ENCODE assay signal across 27 cellular contexts in genomic region chr9:35027361-35027760, GRCh38. TPM values are rescaled to one million over a fixed set of nuclear protein-coding genes. Genes with fewer than 3 reads are reported as not detected.
A peak's percentile ranks its signal among the peaks of the same experiment; 100 is the strongest.
DNase-seq lines count a peak whose midpoint lies in the region; ATAC-seq, FAIRE-seq and TF ChIP-seq lines count a peak whose summit lies in the region.
"Had no signal": no experiment of that assay in that cellular context is flagged by ENCODE, and none has a peak within 500 bp of the region (broad histone marks: within the 10 kb centered on the region; RNA-seq: fewer than 3 reads in every experiment).

No MANE protein-coding gene starts in this region.

- no peaks in the 10 kb centered on the region for H4K20me1 ChIP-seq in neural progenitor cell (ENCODE audit: low read depth)
- H4K20me1 ChIP-seq in HepG2 (ENCODE audit: insufficient read depth, low read length) = no peaks in the 10 kb centered on the region
- H4K20me1 ChIP-seq: BLaER1 treated with 17β-estradiol and CSF1 and Interleukin-3, amounts not matched to agents 10 nM and 100 nM had no signal

- no peak for TF ChIP-seq CTCF in CD8-positive, alpha-beta T cell (IDR thresholded peaks at IDR 0.05)
- TF ChIP-seq CTCF in adrenal gland (IDR thresholded peaks at IDR 0.05) (no peak), neural progenitor cell (IDR thresholded peaks at IDR 0.05) (no peak), HepG2 (CRISPR knock-in tag; IDR thresholded peaks at IDR 0.05) (no peak), gastroesophageal sphincter (IDR thresholded peaks at IDR 0.05) (no peak)

- TF ChIP-seq RAD21 in HepG2 (CRISPR knock-in tag; IDR thresholded peaks at IDR 0.05) = no peak

- BruUV-seq in HepG2 (replicated peaks; lab: Mats Ljungman, UMichigan) = no TSS peak

- no peaks in the 10 kb centered on the region for H3K4me1 ChIP-seq in CD8-positive, alpha-beta T cell (ENCODE audit: insufficient read depth, low read length)
- H3K4me1 ChIP-seq in adrenal gland (replicated peaks in 1 of 2) (peaks cover 12 to 18% of the 10 kb centered on the region in 2 donors), neural progenitor cell (peaks cover 11% of the 10 kb centered on the region), HepG2 (ENCODE audit: insufficient read depth, low read length) (no peaks in the 10 kb centered on the region), gastroesophageal sphincter (no peaks in the 10 kb centered on the region)

- POLR2A ChIA-PET in CD8-positive, alpha-beta T cell (lab: Charles Lee) = no interaction called here
- POLR2A ChIA-PET in HepG2 (lab: Yijun Ruan, JAX) = no interaction called here

- H3K27me3 Mint-ChIP-seq in CD8-positive, alpha-beta T cell (ENCODE audit: low read depth) = no peaks in the 10 kb centered on the region
- H3K27me3 Mint-ChIP-seq in neural progenitor cell (ENCODE audit: insufficient read depth, low read depth) = peaks cover 3% of the 10 kb centered on the region
- H3K27me3 Mint-ChIP-seq: activated B cell treated with CpG ODN at 0.5 μM for 24 hours; activated naive CD8-positive, alpha-beta T cell; naive thymus-derived CD4-positive, alpha-beta T cell had no signal

- peak overlapping the region; percentile 8 for H3K27ac Mint-ChIP-seq in CD8-positive, alpha-beta T cell
- H3K27ac Mint-ChIP-seq in neural progenitor cell = no peak overlapping the region
- H3K27ac Mint-ChIP-seq: activated B cell treated with CpG ODN at 0.5 μM for 24 hours; activated naive CD8-positive, alpha-beta T cell; activated T-helper 2 cell treated with anti-CD3 and anti-CD28 coated beads, Interferon-gamma antibody, Interleukin-2, Interleukin-4, amounts not matched to agents 10 μg/mL and 5 μg/mL and 100 μg/mL, durations not matched to agents 14 hours and 24 hours and 36 hours; immature natural killer cell had no signal

- in situ Hi-C loops in HepG2 (cut with HindIII; ENCODE audit: extremely low pct_ligation_motif_present, low pct_unique_long_range_greater_than_20kb) = no loop called here

- H3K9me3 Mint-ChIP-seq in CD8-positive, alpha-beta T cell = no peaks in the 10 kb centered on the region
- H3K9me3 Mint-ChIP-seq in neural progenitor cell = no peaks in the 10 kb centered on the region
- H3K9me3 Mint-ChIP-seq: activated B cell treated with CpG ODN at 0.5 μM for 24 hours; activated T-helper 2 cell treated with anti-CD3 and anti-CD28 coated beads, Interferon-gamma antibody, Interleukin-2, Interleukin-4, amounts not matched to agents 10 μg/mL and 5 μg/mL and 100 μg/mL, durations not matched to agents 14 hours and 24 hours and 36 hours; immature natural killer cell; naive thymus-derived CD4-positive, alpha-beta T cell had no signal

- H3K4me2 ChIP-seq in neural progenitor cell (no peak overlapping the region), HepG2 (ENCODE audit: low read depth, low read length) (no peak overlapping the region)
- H3K4me2 ChIP-seq: BLaER1 treated with 17β-estradiol and CSF1 and Interleukin-3, amounts not matched to agents 10 nM and 100 nM had no signal

- no peak for DNase-seq in CD8-positive, alpha-beta T cell
- DNase-seq in adrenal gland = no peak
- DNase-seq in neural progenitor cell (ENCODE audit: low spot score) = no peak
- DNase-seq in DMS153 (lab: John Stamatoyannopoulos, UW) = no peak
- no peak for DNase-seq in HepG2 (ENCODE audit: low spot score)
- DNase-seq in germinal center (ENCODE audit: low spot score) = no peak
- DNase-seq: activated B cell treated with CpG ODN at 0.5 μM for 24 hours; activated CD8-positive, alpha-beta memory T cell treated with anti-CD3 and anti-CD28 coated beads, Interleukin-2, amount 50 U/mL, for 4 hours; cerebellar nuclear complex; immature natural killer cell; naive thymus-derived CD4-positive, alpha-beta T cell; NCI-H1417; NCI-H345; NCI-H748 treated with DMSO at 0.1 percent for 48 hours; ovary; stimulated activated CD4-positive, alpha-beta T cell treated with anti-CD3 and anti-CD28 coated beads, Interleukin-12 subunit alpha, Interleukin-12 subunit beta, amount 100 ng/mL, for 4 hours; stimulated activated CD4-positive, alpha-beta T cell treated with anti-CD3 and anti-CD28 coated beads, Interleukin-4, amount 100 ng/mL, for 24 hours; stimulated activated naive CD4-positive, alpha-beta T cell; T-helper 9 cell had no signal

- H3K79me2 ChIP-seq in neural progenitor cell (ENCODE audit: low read depth) = no peaks in the 10 kb centered on the region
- no peaks in the 10 kb centered on the region for H3K79me2 ChIP-seq in HepG2 (ENCODE audit: insufficient read depth, low read length)

- CTCF ChIA-PET in CD8-positive, alpha-beta T cell (lab: Charles Lee) = interaction anchor here (0.9 to 1.1 kb wide), 2 partner anchors 24 to 128 kb away, joined by 3 to 4 read pairs; no protein-coding TSS in a partner anchor
- CTCF ChIA-PET in HepG2 (lab: Yijun Ruan, JAX; ENCODE audit: low intra/inter-chr PET ratio, low total read pairs) = no interaction called here

- peaks cover 10% of the 10 kb centered on the region for H3K36me3 Mint-ChIP-seq in CD8-positive, alpha-beta T cell
- peaks cover 2% of the 10 kb centered on the region for H3K36me3 Mint-ChIP-seq in neural progenitor cell

- TF ChIP-seq POLR2A in adrenal gland (IDR thresholded peaks at IDR 0.05) (no peak), HepG2 (IDR thresholded peaks at IDR 0.05; ENCODE audit: insufficient read depth in 1 of 2, low read depth in 2 of 2, low read length in 2 of 2) (no peak), gastroesophageal sphincter (IDR thresholded peaks at IDR 0.05) (no peak)

- H2AFZ ChIP-seq in neural progenitor cell (replicated peaks) = peak overlapping the region; percentile 60
- no peak overlapping the region for H2AFZ ChIP-seq in HepG2 (ENCODE audit: low read length)

- no peak overlapping the region for H3K4me3 ChIP-seq in CD8-positive, alpha-beta T cell (ENCODE audit: low read depth, low read length)
- H3K4me3 ChIP-seq in adrenal gland = no peak overlapping the region
- H3K4me3 ChIP-seq in neural progenitor cell = no peak overlapping the region
- H3K4me3 ChIP-seq in HepG2 (replicated peaks in 1 of 3; ENCODE audit: insufficient read depth in 1 of 3, low read depth in 2 of 3, low read length in 3 of 3) = no peak overlapping the region
- H3K4me3 ChIP-seq in gastroesophageal sphincter = no peak overlapping the region
- H3K4me3 ChIP-seq: BLaER1 treated with 17β-estradiol and CSF1 and Interleukin-3, amounts not matched to agents 10 nM and 100 nM; ovary; right atrium auricular region had no signal

- no peak overlapping the region for H3K4me3 Mint-ChIP-seq in CD8-positive, alpha-beta T cell
- H3K4me3 Mint-ChIP-seq in neural progenitor cell = no peak overlapping the region
- H3K4me3 Mint-ChIP-seq: activated B cell treated with CpG ODN at 0.5 μM for 24 hours; activated naive CD8-positive, alpha-beta T cell; immature natural killer cell; naive thymus-derived CD4-positive, alpha-beta T cell had no signal

- H3K4me1 Mint-ChIP-seq in CD8-positive, alpha-beta T cell (ENCODE audit: low read depth) = peaks cover 8% of the 10 kb centered on the region
- no peaks in the 10 kb centered on the region for H3K4me1 Mint-ChIP-seq in neural progenitor cell
- H3K4me1 Mint-ChIP-seq: immature natural killer cell had no signal

- no peak for ATAC-seq in CD8-positive, alpha-beta T cell
- no peak for ATAC-seq in HepG2
- no peak for ATAC-seq in gastroesophageal sphincter
- ATAC-seq: left lobe of liver had no signal

- H3F3A ChIP-seq in neural progenitor cell (ENCODE audit: low read depth) = no peaks in the 10 kb centered on the region

- no peak for TF ChIP-seq EP300 in HepG2 (IDR thresholded peaks at IDR 0.05; ENCODE audit: low read depth in 2 of 2, low read length in 2 of 2)
- TF ChIP-seq EP300 in HepG2 (CRISPR knock-in tag; IDR thresholded peaks at IDR 0.05; ENCODE audit: borderline replicate concordance) = no peak
- no peak for TF ChIP-seq EP300 in gastroesophageal sphincter (IDR thresholded peaks at IDR 0.05)

- no peak overlapping the region for H3K27ac ChIP-seq in CD8-positive, alpha-beta T cell (ENCODE audit: low read depth, low read length)
- H3K27ac ChIP-seq in KOPT-K1 (ENCODE audit: low read depth, low read length, poor library complexity, severe bottlenecking) = peak overlapping the region; percentile 59
- H3K27ac ChIP-seq in adrenal gland = peak overlapping the region in 3 of 5 donors; percentile 82 to 88 (median 85)
- H3K27ac ChIP-seq in neural progenitor cell = no peak overlapping the region
- H3K27ac ChIP-seq in HepG2 (ENCODE audit: extremely low read length, insufficient read depth, low read length) = no peak overlapping the region
- no peak overlapping the region for H3K27ac ChIP-seq in gastroesophageal sphincter
- H3K27ac ChIP-seq: BLaER1 treated with 17β-estradiol and CSF1 and Interleukin-3, amounts not matched to agents 10 nM and 100 nM had no signal

- no peaks in the 10 kb centered on the region for H3K27me3 ChIP-seq in CD8-positive, alpha-beta T cell (ENCODE audit: insufficient read depth, low read length)
- H3K27me3 ChIP-seq in adrenal gland (no peaks in the 10 kb centered on the region), neural progenitor cell (no peaks in the 10 kb centered on the region), HepG2 (ENCODE audit: control insufficient read depth in 1 of 2, insufficient read depth in 2 of 2, low read length in 2 of 2) (no peaks in the 10 kb centered on the region), gastroesophageal sphincter (no peaks in the 10 kb centered on the region)
- H3K27me3 ChIP-seq: BLaER1 treated with 17β-estradiol and CSF1 and Interleukin-3, amounts not matched to agents 10 nM and 100 nM; ovary; right atrium auricular region had no signal

- no peaks in the 10 kb centered on the region for H3K36me3 ChIP-seq in CD8-positive, alpha-beta T cell (ENCODE audit: insufficient read depth, low read length)
- H3K36me3 ChIP-seq in KOPT-K1 (ENCODE audit: insufficient read depth, low read length) = no peaks in the 10 kb centered on the region
- H3K36me3 ChIP-seq in adrenal gland (replicated peaks in 1 of 2) = peaks cover 0 to 6% of the 10 kb centered on the region in 2 donors
- H3K36me3 ChIP-seq in neural progenitor cell = no peaks in the 10 kb centered on the region
- no peaks in the 10 kb centered on the region for H3K36me3 ChIP-seq in HepG2 (replicated peaks in 1 of 2; ENCODE audit: control insufficient read depth in 1 of 2, insufficient read depth in 2 of 2, low read length in 2 of 2)
- H3K36me3 ChIP-seq in gastroesophageal sphincter = peaks cover 0 to 32% of the 10 kb centered on the region in 2 donors
- H3K36me3 ChIP-seq: ovary had no signal

- FAIRE-seq in HepG2 (lab: Jason Lieb, UNC) = no peak
- FAIRE-seq: HTR-8/SVneo had no signal

- WGBS in adrenal gland, 4 donors = 25 to 46% (median 43%) methylated on average over 1 of the region's 1 CpG
- 20% methylated on average over 1 of the region's 1 CpG for WGBS in HepG2 (ENCODE audit: low lambda C conversion rate)
- WGBS in gastroesophageal sphincter (ENCODE audit: low coverage in 1 of 2), 2 donors = 100% methylated on average over 1 of the region's 1 CpG; no CpG with 5 or more reads in 1 of the 2 donors

- intact Hi-C loops in CD8-positive, alpha-beta T cell (cut with DNase I, micrococcal nuclease) = no loop called here
- intact Hi-C loops in adrenal gland (cut with DNase I) (no loop called here), HepG2 (cut with micrococcal nuclease; ENCODE audit: unreplicated experiment) (no loop called here)

- no peak overlapping the region for H3K9ac ChIP-seq in neural progenitor cell
- H3K9ac ChIP-seq in HepG2 (ENCODE audit: insufficient read depth, low read depth, low read length) = no peak overlapping the region
- H3K9ac ChIP-seq: BLaER1 treated with 17β-estradiol and CSF1 and Interleukin-3, amounts not matched to agents 10 nM and 100 nM had no signal

- H3K9me3 ChIP-seq in CD8-positive, alpha-beta T cell (ENCODE audit: low read length) = no peaks in the 10 kb centered on the region
- H3K9me3 ChIP-seq in KOPT-K1 (ENCODE audit: insufficient read depth, low read length, poor library complexity, severe bottlenecking) (peaks cover 7% of the 10 kb centered on the region), adrenal gland (replicated peaks in 1 of 3) (no peaks in the 10 kb centered on the region), neural progenitor cell (ENCODE audit: low read depth) (no peaks in the 10 kb centered on the region), HepG2 (ENCODE audit: low read length) (no peaks in the 10 kb centered on the region), gastroesophageal sphincter (no peaks in the 10 kb centered on the region)
- H3K9me3 ChIP-seq: ovary, right atrium auricular region had no signal

RNA-seq across cellular contexts. Expression of gene DNAJB5, which starts 37.8 kb away (rescaled TPM):
- 1 to 10 TPM; 2.1 to 2.2 TPM for total RNA-seq in CD8-positive, alpha-beta T cell
- total RNA-seq in adrenal gland = 10 to 100 TPM in 7 of 8 donors, 1 to 10 TPM in 1; 9.0 to 22.4 (median 14.1) TPM
- 10 to 100 TPM; 13.4 to 19.8 (median 16.6) TPM for polyA plus RNA-seq in adrenal gland
- total RNA-seq in neural progenitor cell (ENCODE audit: low replicate concordance) = 17.4 and 26.9 TPM in 2 replicates
- total RNA-seq in HepG2 (2016; rRNA removed; fragmentation: Illumina TruSeq; extraction: Trizol) = 0.69 and 0.90 TPM in 2 replicates
- total RNA-seq in HepG2 (2016; cell fraction: cytosol; rRNA removed; fragmentation: Illumina TruSeq; extraction: Trizol; ENCODE audit: low read depth) = 0.20 and 0.26 TPM in 2 replicates
- total RNA-seq in HepG2 (2016; cell fraction: insoluble cytoplasmic fraction; rRNA removed; fragmentation: Illumina TruSeq; extraction: Trizol) = 0.65 and 0.94 TPM in 2 replicates
- 0.68 and 0.96 TPM in 2 replicates for total RNA-seq in HepG2 (2016; cell fraction: membrane; rRNA removed; fragmentation: Illumina TruSeq; extraction: Trizol)
- total RNA-seq in HepG2 (2016; cell fraction: nucleus; rRNA removed; fragmentation: Illumina TruSeq; extraction: Trizol) = 0.37 and 0.88 TPM in 2 replicates
- polyA plus RNA-seq in HepG2 (2011; rRNA removed) = 0.40 and 0.54 TPM in 2 replicates
- 0.50 and 0.63 TPM in 2 replicates for polyA plus RNA-seq in HepG2 (2011; cell fraction: cytosol; rRNA removed)
- polyA plus RNA-seq in HepG2 (2011; cell fraction: nucleus; rRNA removed) = 0.39 and 0.48 TPM in 2 replicates
- 1.2 and 1.3 TPM in 2 replicates for polyA plus RNA-seq in HepG2 (2012)
- polyA plus RNA-seq in HepG2 (2016; cell fraction: cytosol; fragmentation: Illumina TruSeq; extraction: Trizol; ENCODE audit: low read depth) = 0.54 and 0.57 TPM in 2 replicates
- polyA plus RNA-seq in HepG2 (2016; cell fraction: insoluble cytoplasmic fraction; fragmentation: Illumina TruSeq; extraction: Trizol; ENCODE audit: low read depth) = 1.7 and 1.9 TPM in 2 replicates
- polyA plus RNA-seq in HepG2 (2016; cell fraction: membrane; fragmentation: Illumina TruSeq; extraction: Trizol; ENCODE audit: low read depth) = 0.74 and 1.1 TPM in 2 replicates
- 1.3 and 1.4 TPM in 2 replicates for polyA plus RNA-seq in HepG2 (2016; cell fraction: nucleus; fragmentation: Illumina TruSeq; extraction: Trizol; ENCODE audit: insufficient read depth, low read depth)
- polyA minus RNA-seq in HepG2 (2011; rRNA and poly(A)+ RNA removed; ENCODE audit: low replicate concordance) = 0.22 and 2.4 TPM in 2 replicates
- polyA minus RNA-seq in HepG2 (2011; cell fraction: cytosol; rRNA and poly(A)+ RNA removed) = not detected in 2 replicates
- 0.25 and 0.52 TPM in 2 replicates for polyA minus RNA-seq in HepG2 (2011; cell fraction: nucleus; rRNA and poly(A)+ RNA removed)
- total RNA-seq in gastroesophageal sphincter = 100 to 1,000 TPM in 2 of 4 donors, 10 to 100 TPM in 2; 46.8 to 125 (median 96.8) TPM

RNA-seq across cellular contexts. Expression of gene VCP, which starts 45.1 kb away (rescaled TPM):
- 100 to 1,000 TPM; 219 to 231 TPM for total RNA-seq in CD8-positive, alpha-beta T cell
- 100 to 1,000 TPM; 193 to 398 (median 251) TPM for total RNA-seq in adrenal gland
- 100 to 1,000 TPM in 1 of 3 donors, 10 to 100 TPM in 2; 65.1 to 393 (median 73.9) TPM for polyA plus RNA-seq in adrenal gland
- 238 and 309 TPM in 2 replicates for total RNA-seq in neural progenitor cell (ENCODE audit: low replicate concordance)
- total RNA-seq in HepG2 (2016; rRNA removed; fragmentation: Illumina TruSeq; extraction: Trizol) = 391 and 406 TPM in 2 replicates
- total RNA-seq in HepG2 (2016; cell fraction: cytosol; rRNA removed; fragmentation: Illumina TruSeq; extraction: Trizol; ENCODE audit: low read depth) = 18.6 and 21.7 TPM in 2 replicates
- 376 and 380 TPM in 2 replicates for total RNA-seq in HepG2 (2016; cell fraction: insoluble cytoplasmic fraction; rRNA removed; fragmentation: Illumina TruSeq; extraction: Trizol)
- total RNA-seq in HepG2 (2016; cell fraction: membrane; rRNA removed; fragmentation: Illumina TruSeq; extraction: Trizol) = 43.0 and 49.6 TPM in 2 replicates
- 244 and 245 TPM in 2 replicates for total RNA-seq in HepG2 (2016; cell fraction: nucleus; rRNA removed; fragmentation: Illumina TruSeq; extraction: Trizol)
- 143 and 166 TPM in 2 replicates for polyA plus RNA-seq in HepG2 (2011; rRNA removed)
- polyA plus RNA-seq in HepG2 (2011; cell fraction: cytosol; rRNA removed) = 151 and 155 TPM in 2 replicates
- 129 and 137 TPM in 2 replicates for polyA plus RNA-seq in HepG2 (2011; cell fraction: nucleus; rRNA removed)
- polyA plus RNA-seq in HepG2 (2012) = 146 and 152 TPM in 2 replicates
- 10.7 and 12.6 TPM in 2 replicates for polyA plus RNA-seq in HepG2 (2016; cell fraction: cytosol; fragmentation: Illumina TruSeq; extraction: Trizol; ENCODE audit: low read depth)
- 291 and 344 TPM in 2 replicates for polyA plus RNA-seq in HepG2 (2016; cell fraction: insoluble cytoplasmic fraction; fragmentation: Illumina TruSeq; extraction: Trizol; ENCODE audit: low read depth)
- polyA plus RNA-seq in HepG2 (2016; cell fraction: membrane; fragmentation: Illumina TruSeq; extraction: Trizol; ENCODE audit: low read depth) = 15.8 and 22.5 TPM in 2 replicates
- polyA plus RNA-seq in HepG2 (2016; cell fraction: nucleus; fragmentation: Illumina TruSeq; extraction: Trizol; ENCODE audit: insufficient read depth, low read depth) = 266 and 278 TPM in 2 replicates
- polyA minus RNA-seq in HepG2 (2011; rRNA and poly(A)+ RNA removed; ENCODE audit: low replicate concordance) = 446 and 616 TPM in 2 replicates
- polyA minus RNA-seq in HepG2 (2011; cell fraction: cytosol; rRNA and poly(A)+ RNA removed) = 189 and 210 TPM in 2 replicates
- 248 and 250 TPM in 2 replicates for polyA minus RNA-seq in HepG2 (2011; cell fraction: nucleus; rRNA and poly(A)+ RNA removed)
- total RNA-seq in gastroesophageal sphincter = 100 to 1,000 TPM; 136 to 200 (median 175) TPM

RNA-seq across cellular contexts. Expression of gene FANCG, which starts 52.4 kb away (rescaled TPM):
- 10 to 100 TPM; 15.2 to 19.4 TPM for total RNA-seq in CD8-positive, alpha-beta T cell
- total RNA-seq in adrenal gland = 10 to 100 TPM in 6 of 8 donors, 1 to 10 TPM in 2; 7.6 to 28.2 (median 12.1) TPM
- polyA plus RNA-seq in adrenal gland = 10 to 100 TPM in 2 of 3 donors, 1 to 10 TPM in 1; 5.5 to 31.2 (median 26.5) TPM
- 89.4 and 97.1 TPM in 2 replicates for total RNA-seq in neural progenitor cell (ENCODE audit: low replicate concordance)
- 43.3 and 45.1 TPM in 2 replicates for total RNA-seq in HepG2 (2016; rRNA removed; fragmentation: Illumina TruSeq; extraction: Trizol)
- total RNA-seq in HepG2 (2016; cell fraction: cytosol; rRNA removed; fragmentation: Illumina TruSeq; extraction: Trizol; ENCODE audit: low read depth) = 22.3 and 24.9 TPM in 2 replicates
- total RNA-seq in HepG2 (2016; cell fraction: insoluble cytoplasmic fraction; rRNA removed; fragmentation: Illumina TruSeq; extraction: Trizol) = 38.9 and 46.7 TPM in 2 replicates
- 30.7 and 36.4 TPM in 2 replicates for total RNA-seq in HepG2 (2016; cell fraction: membrane; rRNA removed; fragmentation: Illumina TruSeq; extraction: Trizol)
- 49.6 and 53.6 TPM in 2 replicates for total RNA-seq in HepG2 (2016; cell fraction: nucleus; rRNA removed; fragmentation: Illumina TruSeq; extraction: Trizol)
- polyA plus RNA-seq in HepG2 (2011; rRNA removed) = 10.8 and 14.4 TPM in 2 replicates
- 4.4 and 6.9 TPM in 2 replicates for polyA plus RNA-seq in HepG2 (2011; cell fraction: cytosol; rRNA removed)
- 51.4 and 75.5 TPM in 2 replicates for polyA plus RNA-seq in HepG2 (2011; cell fraction: nucleus; rRNA removed)
- 7.3 and 17.1 TPM in 2 replicates for polyA plus RNA-seq in HepG2 (2012)
- polyA plus RNA-seq in HepG2 (2016; cell fraction: cytosol; fragmentation: Illumina TruSeq; extraction: Trizol; ENCODE audit: low read depth) = 11.9 and 12.4 TPM in 2 replicates
- polyA plus RNA-seq in HepG2 (2016; cell fraction: insoluble cytoplasmic fraction; fragmentation: Illumina TruSeq; extraction: Trizol; ENCODE audit: low read depth) = 28.3 and 28.9 TPM in 2 replicates
- polyA plus RNA-seq in HepG2 (2016; cell fraction: membrane; fragmentation: Illumina TruSeq; extraction: Trizol; ENCODE audit: low read depth) = 21.2 and 24.3 TPM in 2 replicates
- 96.3 and 105 TPM in 2 replicates for polyA plus RNA-seq in HepG2 (2016; cell fraction: nucleus; fragmentation: Illumina TruSeq; extraction: Trizol; ENCODE audit: insufficient read depth, low read depth)
- 22.2 and 87.0 TPM in 2 replicates for polyA minus RNA-seq in HepG2 (2011; rRNA and poly(A)+ RNA removed; ENCODE audit: low replicate concordance)
- polyA minus RNA-seq in HepG2 (2011; cell fraction: cytosol; rRNA and poly(A)+ RNA removed) = 4.6 and 5.9 TPM in 2 replicates
- polyA minus RNA-seq in HepG2 (2011; cell fraction: nucleus; rRNA and poly(A)+ RNA removed) = 32.1 and 37.9 TPM in 2 replicates
- 1 to 10 TPM; 3.0 to 7.2 (median 5.1) TPM for total RNA-seq in gastroesophageal sphincter

Comparison
In these comparisons a context has a peak if more than half of its experiments do, and no peak if none do; other contexts are left out.
1. H3K27ac ChIP-seq: peak in KOPT-K1 (single experiment) and adrenal gland (3 of 5); none in CD8-positive, alpha-beta T cell (single experiment), neural progenitor cell (single experiment), HepG2 (single experiment) and gastroesophageal sphincter (0 of 4).